Comparison of ENCODE assay signal across 15 cellular contexts in the genomic region with DNA sequence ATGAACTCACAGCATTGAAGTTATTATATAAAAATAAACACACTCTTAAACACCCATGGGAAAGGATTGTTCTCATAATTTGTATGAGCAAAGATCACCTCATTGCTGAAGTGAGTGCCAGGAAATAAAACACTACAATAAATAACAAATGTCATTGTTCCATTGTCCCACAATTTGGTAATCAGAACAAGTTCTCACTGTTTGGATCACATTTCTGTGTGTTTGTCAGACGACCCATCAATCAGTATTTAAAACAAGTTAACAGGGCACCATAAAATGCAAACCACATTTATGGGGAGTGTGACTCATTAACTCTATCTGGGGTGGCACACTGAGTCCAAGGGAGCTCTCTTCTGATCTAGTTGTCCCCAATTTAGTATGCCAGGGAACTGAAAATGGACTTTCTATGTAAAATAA.
DNase-seq lines count a peak whose midpoint lies in the region; ATAC-seq lines count a peak whose summit lies in the region.
"Had no signal": no experiment of that assay in that cellular context is flagged by ENCODE, and none has a peak within 500 bp of the region (broad histone marks: within the 10 kb centered on the region; RNA-seq: fewer than 3 reads in every experiment).

No MANE protein-coding gene starts in this region.

- peaks cover 15% of the 10 kb centered on the region for H3K4me1 Mint-ChIP-seq in activated CD8-positive, alpha-beta memory T cell treated with anti-CD3 and anti-CD28 coated beads, Interleukin-2, amount 10 ng/mL, durations not matched to agents 7 days and 5 days
- H3K4me1 Mint-ChIP-seq: WTC11 had no signal

- peak overlapping the region; percentile 66 for H3K27ac ChIP-seq in substantia nigra (ENCODE audit: low read depth, low read length, poor library complexity, severe bottlenecking)
- H3K27ac ChIP-seq: gastrocnemius medialis had no signal

- peaks cover 5% of the 10 kb centered on the region for H3K36me3 Mint-ChIP-seq in activated CD8-positive, alpha-beta memory T cell treated with anti-CD3 and anti-CD28 coated beads, Interleukin-2, amount 10 ng/mL, durations not matched to agents 7 days and 5 days
- H3K36me3 Mint-ChIP-seq: WTC11 had no signal

- CTCF ChIA-PET in activated CD8-positive, alpha-beta memory T cell treated with anti-CD3 and anti-CD28 coated beads, Interleukin-2, amount 10 ng/mL, durations not matched to agents 7 days and 5 days (lab: Charles Lee), result no interaction called here

- H3K27ac Mint-ChIP-seq in activated CD8-positive, alpha-beta memory T cell treated with anti-CD3 and anti-CD28 coated beads, Interleukin-2, amount 10 ng/mL, durations not matched to agents 7 days and 5 days, result no peak overlapping the region
- H3K27ac Mint-ChIP-seq: WTC11 had no signal

- H3K27me3 Mint-ChIP-seq in activated CD8-positive, alpha-beta memory T cell treated with anti-CD3 and anti-CD28 coated beads, Interleukin-2, amount 10 ng/mL, durations not matched to agents 7 days and 5 days, result no peaks in the 10 kb centered on the region

- DNase-seq in activated CD8-positive, alpha-beta memory T cell treated with anti-CD3 and anti-CD28 coated beads, Interleukin-2, amount 10 ng/mL, durations not matched to agents 7 days and 5 days, result no peak
- no peak for DNase-seq in activated CD8-positive, alpha-beta memory T cell treated with anti-CD3 and anti-CD28 coated beads, Interleukin-2, amount 50 U/mL, for 4 hours
- DNase-seq in NCI-H2107 treated with DMSO at 0.1 percent for 48 hours (lab: John Stamatoyannopoulos, UW; ENCODE audit: unreplicated experiment) (peak; percentile 51), fibroblast of gingiva (ENCODE audit: low read depth) (peak; percentile 40), substantia nigra (lab: John Stamatoyannopoulos, UW) (no peak), KG1 (lab: John Stamatoyannopoulos, UW) (no peak)
- no peak for DNase-seq in activated CD4-positive, CD25-positive, alpha-beta regulatory T cell (lab: John Stamatoyannopoulos, UW)
- DNase-seq: gastrocnemius medialis; NCI-H345; Right ventricle myocardium superior; stimulated activated CD4-positive, alpha-beta T cell treated with anti-CD3 and anti-CD28 coated beads, Interleukin-2, amount 100 ng/mL, for 48 hours had no signal

- no peak overlapping the region for H3K4me3 Mint-ChIP-seq in activated CD8-positive, alpha-beta memory T cell treated with anti-CD3 and anti-CD28 coated beads, Interleukin-2, amount 10 ng/mL, durations not matched to agents 7 days and 5 days
- H3K4me3 Mint-ChIP-seq: WTC11 had no signal

- ATAC-seq in activated CD8-positive, alpha-beta memory T cell treated with anti-CD3 and anti-CD28 coated beads, Interleukin-2, amount 10 ng/mL, durations not matched to agents 7 days and 5 days, result peak; percentile 61
- ATAC-seq in HG02840 (IDR thresholded peaks at IDR 0.05; ENCODE audit: low FRiP score, unreplicated experiment), result no peak
- ATAC-seq: gastrocnemius medialis, HepG2, left lobe of liver, WTC11 had no signal

- H3K9me3 Mint-ChIP-seq in activated CD8-positive, alpha-beta memory T cell treated with anti-CD3 and anti-CD28 coated beads, Interleukin-2, amount 10 ng/mL, durations not matched to agents 7 days and 5 days (ENCODE audit: low read depth), result no peaks in the 10 kb centered on the region
- H3K9me3 Mint-ChIP-seq: WTC11 had no signal

Comparison
In these comparisons a context has a peak if more than half of its experiments do, and no peak if none do; other contexts are left out.
1. DNase-seq: peak in NCI-H2107 treated with DMSO at 0.1 percent for 48 hours (single experiment) and fibroblast of gingiva (single experiment); none in activated CD8-positive, alpha-beta memory T cell treated with anti-CD3 and anti-CD28 coated beads, Interleukin-2, amount 10 ng/mL, durations not matched to agents 7 days and 5 days (single experiment), activated CD8-positive, alpha-beta memory T cell treated with anti-CD3 and anti-CD28 coated beads, Interleukin-2, amount 50 U/mL, for 4 hours (single experiment), substantia nigra (0 of 49), KG1 (single experiment) and activated CD4-positive, CD25-positive, alpha-beta regulatory T cell (0 of 4).